20 cellular contexts compared by ENCODE assay signal in the genomic region with DNA sequence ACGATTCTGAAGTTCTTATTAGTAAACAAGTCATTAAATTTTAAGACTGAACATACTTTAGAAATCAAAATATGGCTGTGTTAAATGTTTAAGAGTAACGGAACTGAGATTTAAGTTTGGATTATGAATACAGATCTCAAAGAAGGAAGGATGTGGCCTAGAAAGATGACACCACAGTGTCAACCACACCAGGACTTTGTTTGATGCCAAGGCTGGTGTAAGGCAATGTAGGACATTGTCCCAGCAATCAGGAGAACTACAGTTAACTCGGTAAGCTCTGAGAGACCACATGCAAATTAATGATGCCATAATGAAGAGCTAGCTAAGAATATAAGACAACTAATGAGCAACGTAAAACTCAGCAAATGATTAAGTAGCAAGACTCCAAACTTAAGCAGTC.
DNase-seq lines count a peak whose midpoint lies in the region; ATAC-seq and TF ChIP-seq lines count a peak whose summit lies in the region.
"Had no signal": no experiment of that assay in that cellular context is flagged by ENCODE, and none has a peak within 500 bp of the region (broad histone marks: within the 10 kb centered on the region; RNA-seq: fewer than 3 reads in every experiment).

No MANE protein-coding gene starts in this region.

- H3K4me1 Mint-ChIP-seq in T-helper 17 cell, result no peaks in the 10 kb centered on the region
- H3K4me1 Mint-ChIP-seq in immature natural killer cell, result peaks cover 1 to 9% of the 10 kb centered on the region in 2 donors
- H3K4me1 Mint-ChIP-seq: B cell had no signal

- no peaks in the 10 kb centered on the region for H4K20me1 ChIP-seq in DND-41 (ENCODE audit: insufficient read depth, low read length)
- H4K20me1 ChIP-seq: BLaER1 treated with 17β-estradiol and CSF1 and Interleukin-3, amounts not matched to agents 10 nM and 100 nM had no signal

- peaks cover 14 to 38% (median 24%) of the 10 kb centered on the region in 6 donors for H3K9me3 Mint-ChIP-seq in immature natural killer cell

- no peak overlapping the region for H3K4me3 ChIP-seq in DND-41 (ENCODE audit: low read depth in 1 of 2, low read length in 2 of 2)
- H3K4me3 ChIP-seq: A549; BLaER1 treated with 17β-estradiol and CSF1 and Interleukin-3, amounts not matched to agents 10 nM and 100 nM; GM12878 had no signal

- ATAC-seq in DND-41 (ENCODE audit: insufficient read depth, low read depth), result no peak
- ATAC-seq in T-helper 17 cell, result peak; percentile 48
- ATAC-seq in GM19035 (IDR thresholded peaks at IDR 0.05; ENCODE audit: unreplicated experiment), result no peak
- ATAC-seq in GM21723 (IDR thresholded peaks at IDR 0.05; ENCODE audit: unreplicated experiment), result no peak
- ATAC-seq: A549; CD8-positive, alpha-beta T cell; GM12878 had no signal

- H3K4me3 Mint-ChIP-seq in T-helper 17 cell (no peak overlapping the region), immature natural killer cell (no peak overlapping the region)
- H3K4me3 Mint-ChIP-seq: B cell; CD4-positive, alpha-beta T cell; CD8-positive, alpha-beta T cell had no signal

- no peak overlapping the region for H3K9ac ChIP-seq in DND-41 (ENCODE audit: low read depth, low read length)
- H3K9ac ChIP-seq: BLaER1 treated with 17β-estradiol and CSF1 and Interleukin-3, amounts not matched to agents 10 nM and 100 nM had no signal

- H3K36me3 ChIP-seq in DND-41 (ENCODE audit: insufficient read depth, low read length), result no peaks in the 10 kb centered on the region
- H3K36me3 ChIP-seq: BLaER1 treated with 17β-estradiol and CSF1 and Interleukin-3, amounts not matched to agents 10 nM and 100 nM had no signal

- no peak overlapping the region for H2AFZ ChIP-seq in DND-41 (ENCODE audit: low read depth, low read length)

- H3K4me2 ChIP-seq in DND-41 (ENCODE audit: insufficient read depth, low read length), result no peak overlapping the region
- H3K4me2 ChIP-seq: A549; BLaER1 treated with 17β-estradiol and CSF1 and Interleukin-3, amounts not matched to agents 10 nM and 100 nM had no signal

- H3K79me2 ChIP-seq in DND-41 (ENCODE audit: insufficient read depth, low read length), result no peaks in the 10 kb centered on the region

- H3K27ac Mint-ChIP-seq in T-helper 17 cell, result no peak overlapping the region
- H3K27ac Mint-ChIP-seq in immature natural killer cell, result no peak overlapping the region
- H3K27ac Mint-ChIP-seq: B cell; CD4-positive, alpha-beta T cell; CD8-positive, alpha-beta T cell had no signal

- no peaks in the 10 kb centered on the region for H3K9me3 ChIP-seq in DND-41 (ENCODE audit: insufficient read depth, low read length, severe bottlenecking)
- no peaks in the 10 kb centered on the region for H3K9me3 ChIP-seq in T-helper 17 cell (ENCODE audit: control insufficient read depth, low read length, poor library complexity, severe bottlenecking)
- H3K9me3 ChIP-seq: A549, Caco-2 had no signal

- no peak overlapping the region for H3K27ac ChIP-seq in DND-41 (ENCODE audit: low read length)
- H3K27ac ChIP-seq: 22Rv1; A549; BLaER1 treated with 17β-estradiol and CSF1 and Interleukin-3, amounts not matched to agents 10 nM and 100 nM; C4-2B had no signal

- TF ChIP-seq CTCF in DND-41 (IDR thresholded peaks at IDR 0.05; ENCODE audit: borderline replicate concordance, extremely low read depth, low read length, poor library complexity, severe bottlenecking), result no peak

- peak; percentile 3 for DNase-seq in DND-41
- no peak for DNase-seq in T-helper 17 cell
- DNase-seq in immature natural killer cell, result peak; percentile 1 to 16 (median 7)
- no peak for DNase-seq in DMS53 (lab: John Stamatoyannopoulos, UW)
- DNase-seq: AML-193; Caco-2; Calu3; CD4-positive, alpha-beta T cell; CD8-positive, alpha-beta T cell; DMS79 treated with DMSO at 0.1 percent for 48 hours; EL; GDM1 had no signal

- H3K36me3 Mint-ChIP-seq in T-helper 17 cell (ENCODE audit: low read depth), result no peaks in the 10 kb centered on the region
- H3K36me3 Mint-ChIP-seq in immature natural killer cell, result peaks cover 0 to 9% (median 5%) of the 10 kb centered on the region in 3 donors
- H3K36me3 Mint-ChIP-seq: CD8-positive, alpha-beta T cell had no signal

- H3K4me1 ChIP-seq in DND-41 (ENCODE audit: insufficient read depth, low read length), result no peaks in the 10 kb centered on the region
- H3K4me1 ChIP-seq: A549; BLaER1 treated with 17β-estradiol and CSF1 and Interleukin-3, amounts not matched to agents 10 nM and 100 nM; Caco-2 had no signal

- H3K27me3 ChIP-seq in DND-41 (ENCODE audit: insufficient read depth, low read length, poor library complexity), result no peaks in the 10 kb centered on the region
- H3K27me3 ChIP-seq: BLaER1 treated with 17β-estradiol and CSF1 and Interleukin-3, amounts not matched to agents 10 nM and 100 nM had no signal

- H3K27me3 Mint-ChIP-seq in T-helper 17 cell (no peaks in the 10 kb centered on the region), immature natural killer cell (ENCODE audit: low read depth in 3 of 3) (peaks cover 0 to 2% (median 0%) of the 10 kb centered on the region in 3 donors)
- H3K27me3 Mint-ChIP-seq: B cell; CD4-positive, alpha-beta T cell had no signal

Comparison
In these comparisons a context has a peak if more than half of its experiments do, and no peak if none do; other contexts are left out.
1. DNase-seq: peak in DND-41 (single experiment) and immature natural killer cell (3 of 3); none in T-helper 17 cell (0 of 3) and DMS53 (single experiment).